ENCODE assay signal across 13 cellular contexts in the genomic region with DNA sequence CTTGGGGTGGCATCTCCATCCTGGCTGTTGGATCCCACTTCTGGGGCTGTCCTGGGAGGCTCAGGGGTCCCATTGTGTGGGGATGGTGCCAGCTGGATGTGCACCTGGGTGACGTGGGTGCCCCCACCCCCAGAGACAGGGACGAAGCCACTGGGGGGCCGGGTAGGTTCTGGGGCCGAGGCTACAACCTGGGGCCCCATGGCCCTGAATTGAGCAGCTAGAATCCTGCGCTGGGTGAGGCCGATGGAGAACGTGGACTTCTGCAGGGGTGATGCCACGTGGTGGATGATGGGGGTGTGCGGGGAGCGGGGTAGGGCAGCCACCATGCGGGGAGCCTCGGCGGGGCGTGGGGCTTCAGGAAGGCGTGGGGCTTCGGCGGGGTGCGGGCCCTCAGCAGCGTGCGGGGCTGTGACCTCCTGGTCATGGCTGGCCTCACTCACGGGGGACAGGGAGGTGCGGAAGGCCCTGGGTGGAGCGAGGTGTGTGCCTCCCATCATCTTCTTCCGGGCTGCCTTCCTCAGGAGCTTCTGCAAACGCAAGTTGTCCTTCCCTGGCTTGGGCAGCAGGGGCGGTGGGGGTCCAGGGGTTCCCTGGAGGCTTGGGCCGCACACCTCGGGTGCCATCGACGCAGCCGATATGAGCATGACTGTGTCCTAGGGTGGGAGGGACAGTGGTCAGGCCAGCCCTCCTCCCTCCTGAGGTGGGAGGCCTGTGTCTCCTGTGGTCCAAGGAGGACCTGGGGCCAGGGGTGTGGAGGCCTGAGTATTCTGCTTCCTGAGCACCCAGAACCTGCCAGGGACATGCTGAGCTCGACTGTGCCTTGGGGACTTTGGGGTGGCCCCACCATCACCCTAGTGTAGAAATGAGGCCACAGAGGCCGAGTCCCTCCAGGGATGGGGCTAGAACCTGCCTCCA. TPM values are rescaled to one million over a fixed set of nuclear protein-coding genes. Genes with fewer than 3 reads are reported as not detected.
DNase-seq lines count a peak whose midpoint lies in the region; ATAC-seq and TF ChIP-seq lines count a peak whose summit lies in the region.
"Had no signal": no experiment of that assay in that cellular context is flagged by ENCODE, and none has a peak within 500 bp of the region (broad histone marks: within the 10 kb centered on the region; RNA-seq: fewer than 3 reads in every experiment).

No MANE protein-coding gene starts in this region.

- H3K27me3 Mint-ChIP-seq in activated CD4-positive, alpha-beta memory T cell treated with anti-CD3 and anti-CD28 coated beads, Interleukin-2, amount 10 ng/mL, durations not matched to agents 7 days and 5 days: no peaks in the 10 kb centered on the region
- no peaks in the 10 kb centered on the region for H3K27me3 Mint-ChIP-seq in stimulated activated naive CD8-positive, alpha-beta T cell treated with anti-CD3 and anti-CD28 coated beads, Interleukin-15, amount 100 ng/mL, for 72 hours

- ATAC-seq in stimulated activated naive CD8-positive, alpha-beta T cell treated with anti-CD3 and anti-CD28 coated beads, Interleukin-15, amount 100 ng/mL, for 72 hours: peak; percentile 31
- ATAC-seq: WTC11 had no signal

- TF ChIP-seq CTCF in coronary artery (IDR thresholded peaks at IDR 0.05): no peak

- peaks cover 34% of the 10 kb centered on the region for H3K36me3 Mint-ChIP-seq in activated CD4-positive, alpha-beta memory T cell treated with anti-CD3 and anti-CD28 coated beads, Interleukin-2, amount 10 ng/mL, durations not matched to agents 7 days and 5 days (ENCODE audit: low read depth)
- H3K36me3 Mint-ChIP-seq: WTC11 had no signal

- no peaks in the 10 kb centered on the region for H3K9me3 Mint-ChIP-seq in activated CD4-positive, alpha-beta memory T cell treated with anti-CD3 and anti-CD28 coated beads, Interleukin-2, amount 10 ng/mL, durations not matched to agents 7 days and 5 days
- H3K9me3 Mint-ChIP-seq in stimulated activated naive CD8-positive, alpha-beta T cell treated with anti-CD3 and anti-CD28 coated beads, Interleukin-15, amount 100 ng/mL, for 72 hours: peaks cover 5 to 10% of the 10 kb centered on the region in 2 donors
- H3K9me3 Mint-ChIP-seq: WTC11 had no signal

- peaks cover 43% of the 10 kb centered on the region for H3K4me1 Mint-ChIP-seq in activated CD4-positive, alpha-beta memory T cell treated with anti-CD3 and anti-CD28 coated beads, Interleukin-2, amount 10 ng/mL, durations not matched to agents 7 days and 5 days
- peaks cover 65% of the 10 kb centered on the region for H3K4me1 Mint-ChIP-seq in stimulated activated naive CD8-positive, alpha-beta T cell treated with anti-CD3 and anti-CD28 coated beads, Interleukin-15, amount 100 ng/mL, for 72 hours
- H3K4me1 Mint-ChIP-seq: WTC11 had no signal

- CTCF ChIA-PET in activated CD4-positive, alpha-beta memory T cell treated with anti-CD3 and anti-CD28 coated beads, Interleukin-2, amount 10 ng/mL, durations not matched to agents 7 days and 5 days (lab: Charles Lee): interaction anchor here (1.5 to 2.5 kb wide), 2 partner anchors 8 to 58 kb away, joined by 5 to 9 read pairs; a partner anchor contains a TSS

- H3K4me3 Mint-ChIP-seq in activated CD4-positive, alpha-beta memory T cell treated with anti-CD3 and anti-CD28 coated beads, Interleukin-2, amount 10 ng/mL, durations not matched to agents 7 days and 5 days: peak overlapping the region; percentile 46
- peak overlapping the region; percentile 74 to 82 for H3K4me3 Mint-ChIP-seq in stimulated activated naive CD8-positive, alpha-beta T cell treated with anti-CD3 and anti-CD28 coated beads, Interleukin-15, amount 100 ng/mL, for 72 hours
- H3K4me3 Mint-ChIP-seq: WTC11 had no signal

- no peak overlapping the region for H3K27ac ChIP-seq in coronary artery

- peak; percentile 61 for DNase-seq in activated effector memory CD4-positive, alpha-beta T cell treated with anti-CD3 and anti-CD28 coated beads, Interleukin-2, amount 50 U/mL, for 16 hours
- no peak for DNase-seq in activated effector memory CD4-positive, alpha-beta T cell treated with Interleukin-2 at 50 U/mL for 16 hours
- no peak for DNase-seq in activated CD4-positive, alpha-beta memory T cell treated with anti-CD3 and anti-CD28 coated beads, Interleukin-2, amount 10 ng/mL, durations not matched to agents 7 days and 5 days
- peak; percentile 21 for DNase-seq in iPS-NIHi11 (ENCODE audit: low spot score)
- DNase-seq in stimulated activated naive CD8-positive, alpha-beta T cell treated with anti-CD3 and anti-CD28 coated beads, Interleukin-15, amount 100 ng/mL, for 72 hours: peak in 1 of 2 donors; percentile 48
- DNase-seq in NCI-H146 (lab: John Stamatoyannopoulos, UW): no peak
- DNase-seq in coronary artery (ENCODE audit: low spot score): no peak
- DNase-seq in NCI-H524 (lab: John Stamatoyannopoulos, UW): no peak
- DNase-seq: hypothalamus, MG63, NCI-H526, SHP77 had no signal

- no peak overlapping the region for H3K27ac Mint-ChIP-seq in activated CD4-positive, alpha-beta memory T cell treated with anti-CD3 and anti-CD28 coated beads, Interleukin-2, amount 10 ng/mL, durations not matched to agents 7 days and 5 days
- H3K27ac Mint-ChIP-seq in stimulated activated naive CD8-positive, alpha-beta T cell treated with anti-CD3 and anti-CD28 coated beads, Interleukin-15, amount 100 ng/mL, for 72 hours: peak overlapping the region; percentile 69 to 79
- H3K27ac Mint-ChIP-seq: WTC11 had no signal

- H3K4me3 ChIP-seq in coronary artery: no peak overlapping the region
- H3K4me3 ChIP-seq: MG63 had no signal

- POLR2A ChIA-PET in activated CD4-positive, alpha-beta memory T cell treated with anti-CD3 and anti-CD28 coated beads, Interleukin-2, amount 10 ng/mL, durations not matched to agents 7 days and 5 days (lab: Charles Lee): interaction anchor here (1.0 to 5.6 kb wide), 7 partner anchors 13 to 58 kb away, joined by 3 to 67 read pairs (median 12); a partner anchor contains a TSS

RNA-seq across cellular contexts. Expression of a gene that starts 1.5 kb away (rescaled TPM):
- total RNA-seq in activated CD4-positive, alpha-beta memory T cell treated with anti-CD3 and anti-CD28 coated beads, Interleukin-2, amount 10 ng/mL, durations not matched to agents 7 days and 5 days: under 1 TPM; 0.08 TPM
- total RNA-seq: WTC11 had no signal

RNA-seq across cellular contexts. Expression of a gene that starts 29.3 kb away (rescaled TPM):
- 1 to 10 TPM; 6.6 to 9.7 TPM for total RNA-seq in activated CD4-positive, alpha-beta memory T cell treated with anti-CD3 and anti-CD28 coated beads, Interleukin-2, amount 10 ng/mL, durations not matched to agents 7 days and 5 days
- total RNA-seq: WTC11 had no signal

RNA-seq across cellular contexts. Expression of a gene that starts 37.3 kb away (rescaled TPM):
- total RNA-seq in activated CD4-positive, alpha-beta memory T cell treated with anti-CD3 and anti-CD28 coated beads, Interleukin-2, amount 10 ng/mL, durations not matched to agents 7 days and 5 days: 100 to 1,000 TPM; 590 TPM

RNA-seq across cellular contexts. Expression of a gene that starts 51.4 kb away (rescaled TPM):
- under 1 TPM; 0.38 to 0.60 TPM for total RNA-seq in activated CD4-positive, alpha-beta memory T cell treated with anti-CD3 and anti-CD28 coated beads, Interleukin-2, amount 10 ng/mL, durations not matched to agents 7 days and 5 days
- total RNA-seq: WTC11 had no signal

RNA-seq across cellular contexts. Expression of a gene that starts 55.4 kb away (rescaled TPM):
- total RNA-seq in activated CD4-positive, alpha-beta memory T cell treated with anti-CD3 and anti-CD28 coated beads, Interleukin-2, amount 10 ng/mL, durations not matched to agents 7 days and 5 days: not detected

Comparison
In these comparisons a context has a peak if more than half of its experiments do, and no peak if none do; other contexts are left out.
1. DNase-seq: peak in activated effector memory CD4-positive, alpha-beta T cell treated with anti-CD3 and anti-CD28 coated beads, Interleukin-2, amount 50 U/mL, for 16 hours (single experiment) and iPS-NIHi11 (single experiment); none in activated effector memory CD4-positive, alpha-beta T cell treated with Interleukin-2 at 50 U/mL for 16 hours (single experiment), activated CD4-positive, alpha-beta memory T cell treated with anti-CD3 and anti-CD28 coated beads, Interleukin-2, amount 10 ng/mL, durations not matched to agents 7 days and 5 days (single experiment), NCI-H146 (single experiment), coronary artery (single experiment) and NCI-H524 (0 of 2).